8 cellular contexts compared by ENCODE assay signal in genomic region chr1:148458901-148459581, GRCh38. TPM values are rescaled to one million over a fixed set of nuclear protein-coding genes. Genes with fewer than 3 reads are reported as not detected.
DNase-seq lines count a peak whose midpoint lies in the region; ATAC-seq, FAIRE-seq and TF ChIP-seq lines count a peak whose summit lies in the region.
"Not testable (repeated sequence)": the region's sequence is repeated elsewhere in the genome, so short reads cannot be mapped to it uniquely, and the experiment has no call there.
"Had no signal": no experiment of that assay in that cellular context is flagged by ENCODE, and none has a peak within 500 bp of the region (broad histone marks: within the 10 kb centered on the region; RNA-seq: fewer than 3 reads in every experiment).

No MANE protein-coding gene starts in this region.

- BruUV-seq in K562 (replicated peaks; lab: Mats Ljungman, UMichigan): not testable (repeated sequence)

- H3K9me3 ChIP-seq in K562 (replicated peaks; ENCODE audit: control insufficient read depth, insufficient read depth, low read depth, low read length); mucosa of stomach (ENCODE audit: control insufficient read depth, low read length): not testable (repeated sequence)

- not testable (repeated sequence) for TF ChIP-seq POLR2A in K562 (conservative IDR thresholded peaks at IDR 0.05)

- H3K27me3 Mint-ChIP-seq in activated CD4-positive, alpha-beta memory T cell treated with anti-CD3 and anti-CD28 coated beads for 36 hours; glutamatergic neuron (ENCODE audit: unreplicated experiment): not testable (repeated sequence)

- not testable (repeated sequence) for FAIRE-seq in K562 (lab: Jason Lieb, UNC)

- peak overlapping the region; percentile 69 for H3K4me3 Mint-ChIP-seq in activated CD4-positive, alpha-beta memory T cell treated with anti-CD3 and anti-CD28 coated beads for 36 hours
- H3K4me3 Mint-ChIP-seq in glutamatergic neuron (ENCODE audit: unreplicated experiment): peak overlapping the region; percentile 20

- not testable (repeated sequence) for H3K36me3 Mint-ChIP-seq in activated CD4-positive, alpha-beta memory T cell treated with anti-CD3 and anti-CD28 coated beads for 36 hours; glutamatergic neuron (ENCODE audit: unreplicated experiment)

- not testable (repeated sequence) for H3K27me3 ChIP-seq in K562 (ENCODE audit: control insufficient read depth in 2 of 2, insufficient read depth in 2 of 2, low read length in 2 of 2); mucosa of stomach (ENCODE audit: control insufficient read depth, insufficient read depth, low read length)

- H3K9me3 Mint-ChIP-seq in activated CD4-positive, alpha-beta memory T cell treated with anti-CD3 and anti-CD28 coated beads for 36 hours; glutamatergic neuron (ENCODE audit: unreplicated experiment): not testable (repeated sequence)

- not testable (repeated sequence) for ATAC-seq in K562

- not testable (repeated sequence) for H3K36me3 ChIP-seq in K562 (ENCODE audit: control insufficient read depth, insufficient read depth, low read length); mucosa of stomach (ENCODE audit: control insufficient read depth, insufficient read depth, low read length)

- H2AFZ ChIP-seq in K562 (ENCODE audit: low read depth, low read length): not testable (repeated sequence)

- not testable (repeated sequence) for TF ChIP-seq RAD21 in K562 (CRISPR knock-in tag; conservative IDR thresholded peaks at IDR 0.05 in 1 of 2, IDR thresholded peaks at IDR 0.05 in 1 of 2)

- not testable (repeated sequence) for H3K9ac ChIP-seq in K562 (ENCODE audit: insufficient read depth in 1 of 2, low read depth in 2 of 2, low read length in 2 of 2)
- H3K9ac ChIP-seq in mucosa of stomach (ENCODE audit: low read length): peak overlapping the region; percentile 55

- CTCF ChIA-PET in activated CD4-positive, alpha-beta memory T cell treated with anti-CD3 and anti-CD28 coated beads for 36 hours (lab: Charles Lee); K562 (lab: Yijun Ruan, JAX; ENCODE audit: low intra/inter-chr PET ratio): not testable (repeated sequence)

- POLR2A ChIA-PET in activated CD4-positive, alpha-beta memory T cell treated with anti-CD3 and anti-CD28 coated beads for 36 hours (lab: Charles Lee): interaction anchor here (0.7 kb wide), 1 partner anchor 70 kb away, joined by 5 read pairs; no protein-coding TSS in a partner anchor
- POLR2A ChIA-PET in K562 (lab: Yijun Ruan, JAX): not testable (repeated sequence)

- in situ Hi-C loops in GM13977 (cut with MboI; ENCODE audit: low pct_unique_long_range_greater_than_20kb, low sequenced_read_pairs, unreplicated experiment): not testable (repeated sequence)
- in situ Hi-C loops in K562 (cut with MboI): loop anchor here (25.0 kb wide), 1 partner anchor 1128 kb away; the partner anchor contains the start of gene PPIAL4C

- 0% methylated on average over 10 of the region's 63 CpGs for WGBS in K562 (ENCODE audit: insufficient coverage, low coverage, missing lambda C conversion rate)

- not testable (repeated sequence) for H3K9me1 ChIP-seq in K562 (ENCODE audit: control insufficient read depth, insufficient read depth, low read length)

- peak overlapping the region; percentile 84 for H3K27ac Mint-ChIP-seq in activated CD4-positive, alpha-beta memory T cell treated with anti-CD3 and anti-CD28 coated beads for 36 hours
- not testable (repeated sequence) for H3K27ac Mint-ChIP-seq in glutamatergic neuron (ENCODE audit: unreplicated experiment)

- peak; percentile 14 for DNase-seq in GM13977 (ENCODE audit: low spot score)
- peak; percentile 65 for DNase-seq in NK-92 treated with Interleukin-12 subunit alpha and Interleukin-12 subunit beta, amount 100 ng/mL, for 24 hours (lab: John Stamatoyannopoulos, UW)
- DNase-seq in activated CD4-positive, alpha-beta memory T cell treated with anti-CD3 and anti-CD28 coated beads for 36 hours: peak; percentile 59
- peak in 1 of 4 experiments; percentile 2 for DNase-seq in K562 (ENCODE audit: extremely low read depth in 1 of 4, low spot score in 3 of 4)
- peak; percentile 30 for DNase-seq in glutamatergic neuron
- peak; percentile 12 to 28 for DNase-seq in stimulated activated CD4-positive, alpha-beta T cell treated with anti-CD3 and anti-CD28 coated beads, Interleukin-1b, Interleukin-23, amount 100 ng/mL, for 4 hours (ENCODE audit: low read depth in 2 of 2)

- H3K4me3 ChIP-seq in K562: peak overlapping the region; percentile 34
- H3K4me3 ChIP-seq in mucosa of stomach (ENCODE audit: low read length): not testable (repeated sequence)

- not testable (repeated sequence) for H4K20me1 ChIP-seq in K562 (replicated peaks; ENCODE audit: control insufficient read depth, insufficient read depth, low read length)

- not testable (repeated sequence) for H3K4me1 ChIP-seq in K562 (replicated peaks in 1 of 2; ENCODE audit: control insufficient read depth in 2 of 2, insufficient read depth in 2 of 2, low read length in 2 of 2); mucosa of stomach (ENCODE audit: control insufficient read depth, insufficient read depth, low read length)

- H3K79me2 ChIP-seq in K562 (ENCODE audit: control insufficient read depth, insufficient read depth, low read length): not testable (repeated sequence)

- not testable (repeated sequence) for TF ChIP-seq CTCF in GM13977 (IDR thresholded peaks at IDR 0.05; ENCODE audit: extremely low read depth, insufficient read depth, missing control alignments); K562 (IDR thresholded peaks at IDR 0.05 in 2 of 3, conservative IDR thresholded peaks at IDR 0.05 in 1 of 3; ENCODE audit: insufficient read depth in 2 of 3, low read depth in 1 of 3, low read length in 3 of 3); glutamatergic neuron (IDR thresholded peaks at IDR 0.05; ENCODE audit: partially characterized antibody, unreplicated experiment)

- TF ChIP-seq EP300 in K562 (IDR thresholded peaks at IDR 0.05; ENCODE audit: low read length): not testable (repeated sequence)

- H3K4me1 Mint-ChIP-seq in activated CD4-positive, alpha-beta memory T cell treated with anti-CD3 and anti-CD28 coated beads for 36 hours (ENCODE audit: low read depth); glutamatergic neuron (ENCODE audit: low read depth, unreplicated experiment): not testable (repeated sequence)

- intact Hi-C loops in activated CD4-positive, alpha-beta memory T cell treated with anti-CD3 and anti-CD28 coated beads for 36 hours (cut with micrococcal nuclease); K562 (cut with micrococcal nuclease): not testable (repeated sequence)

- H3K4me2 ChIP-seq in K562 (ENCODE audit: insufficient read depth, low read length): peak overlapping the region; percentile 5; the same call in 1 of the 2 replicates

- H3K27ac ChIP-seq in K562 (ENCODE audit: extremely low read depth, low read depth, low read length): not testable (repeated sequence)

TF ChIP-seq in K562, 482 proteins besides CTCF, POLR2A, EP300 and RAD21:
- TF ChIP-seq POLR2G (IDR thresholded peaks at IDR 0.05; ENCODE audit: low read depth, low read length): 0 out of 2 replicates have a peak, but pooled peaks have one; percentile 24
- peak; percentile 50 for TF ChIP-seq RBFOX2 (IDR thresholded peaks at IDR 0.05; ENCODE audit: low read depth, low read length)
TF ChIP-seq in K562: peak in this region for 2; not testable (repeated sequence) for 480.

RNA-seq across cellular contexts. Expression of gene PPIAL4G, which starts 24.1 kb away (rescaled TPM):
- total RNA-seq in activated CD4-positive, alpha-beta memory T cell treated with anti-CD3 and anti-CD28 coated beads for 36 hours: under 1 TPM; 0.12 to 0.14 TPM
- not detected in 2 replicates for total RNA-seq in K562 (2011; cell fraction: chromatin; rRNA removed; ENCODE audit: low replicate concordance)
- not detected in 2 replicates for total RNA-seq in K562 (2011; cell fraction: nucleolus; rRNA removed)
- total RNA-seq in K562 (2011; cell fraction: nucleoplasm; rRNA removed): not detected in 2 replicates
- total RNA-seq in K562 (2014; rRNA removed) (not detected in 2 replicates), K562 (2014; rRNA removed; fragmentation: Illumina TruSeq; extraction: Trizol) (not detected in 2 replicates), K562 (2015; rRNA removed; fragmentation: Illumina TruSeq; extraction: Trizol) (not detected in 2 replicates), K562 (2021) (not detected in 2 replicates), glutamatergic neuron (ENCODE audit: unreplicated experiment) (0.61 TPM)
- polyA plus RNA-seq in K562 (2011; rRNA removed) (not detected in 2 replicates), K562 (2014; fragmentation: Illumina TruSeq; extraction: Trizol) (not detected in 2 replicates), K562 (2014; fragmentation: Nextera tagmentation; extraction: Ambion mirVana) (not detected), K562 (2014; rRNA removed) (not detected in 2 replicates)
- polyA plus RNA-seq in K562 (2011; cell fraction: cytosol; rRNA removed): not detected in 2 replicates
- not detected in 2 replicates for polyA plus RNA-seq in K562 (2011; cell fraction: nucleus; rRNA removed)
- not detected in 2 replicates for polyA plus RNA-seq in K562 (2012)
- polyA minus RNA-seq in K562 (2011; rRNA and poly(A)+ RNA removed): not detected in 2 replicates
- not detected in 2 replicates for polyA minus RNA-seq in K562 (2011; cell fraction: cytosol; rRNA and poly(A)+ RNA removed)
- polyA minus RNA-seq in K562 (2011; cell fraction: nucleus; rRNA and poly(A)+ RNA removed): not detected in 2 replicates
- total RNA-seq: NCI-H460 had no signal
